Comparison of ENCODE assay signal across 2 cellular contexts in the genomic region with DNA sequence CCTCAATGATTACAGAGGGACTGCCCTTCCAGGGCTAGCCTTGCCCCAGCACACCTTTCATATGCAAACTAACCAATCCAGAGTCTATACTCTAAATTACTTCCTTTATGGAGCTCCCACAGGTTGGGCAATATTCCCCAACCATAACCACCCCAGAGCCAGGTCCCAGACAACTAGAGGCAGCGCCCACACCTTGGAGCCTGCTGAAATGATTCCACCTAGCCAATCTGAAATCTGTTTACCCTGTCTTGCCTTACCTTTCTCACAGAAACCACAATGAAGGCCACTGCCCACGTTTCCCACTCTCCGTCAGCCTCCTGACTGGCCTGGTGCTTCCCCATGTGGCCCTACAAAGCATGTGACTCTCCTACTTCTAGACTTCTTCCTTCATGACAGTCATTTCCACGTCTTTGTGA.
TF ChIP-seq lines count a peak whose summit lies in the region.

No MANE protein-coding gene starts in this region.

TF ChIP-seq in GM23338, 12 proteins besides CTCF, POLR2A, EP300 and RAD21 (continued from another document):
- TF ChIP-seq, protein P1, sequence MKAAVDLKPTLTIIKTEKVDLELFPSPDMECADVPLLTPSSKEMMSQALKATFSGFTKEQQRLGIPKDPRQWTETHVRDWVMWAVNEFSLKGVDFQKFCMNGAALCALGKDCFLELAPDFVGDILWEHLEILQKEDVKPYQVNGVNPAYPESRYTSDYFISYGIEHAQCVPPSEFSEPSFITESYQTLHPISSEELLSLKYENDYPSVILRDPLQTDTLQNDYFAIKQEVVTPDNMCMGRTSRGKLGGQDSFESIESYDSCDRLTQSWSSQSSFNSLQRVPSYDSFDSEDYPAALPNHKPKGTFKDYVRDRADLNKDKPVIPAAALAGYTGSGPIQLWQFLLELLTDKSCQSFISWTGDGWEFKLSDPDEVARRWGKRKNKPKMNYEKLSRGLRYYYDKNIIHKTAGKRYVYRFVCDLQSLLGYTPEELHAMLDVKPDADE (IDR thresholded peaks at IDR 0.05), result no peak
- TF ChIP-seq EZH2phosphoT487 (IDR thresholded peaks at IDR 0.05; ENCODE audit: unreplicated experiment) (no peak), NANOG (IDR thresholded peaks at IDR 0.05; ENCODE audit: borderline replicate concordance) (no peak), REST (IDR thresholded peaks at IDR 0.05; ENCODE audit: unreplicated experiment) (no peak), ZNF462 (CRISPR knock-in tag; IDR thresholded peaks at IDR 0.05) (no peak), ZNF331 (CRISPR knock-in tag; IDR thresholded peaks at IDR 0.05; ENCODE audit: low read depth) (no peak), JUNB (IDR thresholded peaks at IDR 0.05; ENCODE audit: unreplicated experiment) (no peak), EZH2 (IDR thresholded peaks at IDR 0.05; ENCODE audit: low read depth, unreplicated experiment) (no peak), STAT1 (IDR thresholded peaks at IDR 0.05; ENCODE audit: unreplicated experiment) (no peak)

TF ChIP-seq in WTC11, 78 proteins besides CTCF, POLR2A, EP300 and RAD21:
- TF ChIP-seq ZNF532 (CRISPR knock-in tag; IDR thresholded peaks at IDR 0.05; ENCODE audit: borderline replicate concordance), result no peak
- no peak for TF ChIP-seq FOXP4 (CRISPR knock-in tag; IDR thresholded peaks at IDR 0.05)
- no peak for TF ChIP-seq ZNF416 (CRISPR knock-in tag; IDR thresholded peaks at IDR 0.05)
- TF ChIP-seq, protein P2, sequence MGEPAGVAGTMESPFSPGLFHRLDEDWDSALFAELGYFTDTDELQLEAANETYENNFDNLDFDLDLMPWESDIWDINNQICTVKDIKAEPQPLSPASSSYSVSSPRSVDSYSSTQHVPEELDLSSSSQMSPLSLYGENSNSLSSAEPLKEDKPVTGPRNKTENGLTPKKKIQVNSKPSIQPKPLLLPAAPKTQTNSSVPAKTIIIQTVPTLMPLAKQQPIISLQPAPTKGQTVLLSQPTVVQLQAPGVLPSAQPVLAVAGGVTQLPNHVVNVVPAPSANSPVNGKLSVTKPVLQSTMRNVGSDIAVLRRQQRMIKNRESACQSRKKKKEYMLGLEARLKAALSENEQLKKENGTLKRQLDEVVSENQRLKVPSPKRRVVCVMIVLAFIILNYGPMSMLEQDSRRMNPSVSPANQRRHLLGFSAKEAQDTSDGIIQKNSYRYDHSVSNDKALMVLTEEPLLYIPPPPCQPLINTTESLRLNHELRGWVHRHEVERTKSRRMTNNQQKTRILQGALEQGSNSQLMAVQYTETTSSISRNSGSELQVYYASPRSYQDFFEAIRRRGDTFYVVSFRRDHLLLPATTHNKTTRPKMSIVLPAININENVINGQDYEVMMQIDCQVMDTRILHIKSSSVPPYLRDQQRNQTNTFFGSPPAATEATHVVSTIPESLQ (CRISPR knock-in tag; IDR thresholded peaks at IDR 0.05), result no peak
- no peak for TF ChIP-seq ETV6 (CRISPR knock-in tag; IDR thresholded peaks at IDR 0.05)
- TF ChIP-seq EMX1 (CRISPR knock-in tag; IDR thresholded peaks at IDR 0.05), result no peak
- TF ChIP-seq ZNF671 (CRISPR knock-in tag; IDR thresholded peaks at IDR 0.05), result no peak
- no peak for TF ChIP-seq PREB (CRISPR knock-in tag; IDR thresholded peaks at IDR 0.05; ENCODE audit: borderline replicate concordance)
- TF ChIP-seq HMGA2 (CRISPR knock-in tag; IDR thresholded peaks at IDR 0.05), result no peak
- TF ChIP-seq ZMAT4 (CRISPR knock-in tag; IDR thresholded peaks at IDR 0.05), result no peak
- TF ChIP-seq TP53 (CRISPR knock-in tag; IDR thresholded peaks at IDR 0.05), result no peak
- no peak for TF ChIP-seq USF2 (CRISPR knock-in tag; IDR thresholded peaks at IDR 0.05)
- TF ChIP-seq, protein P3, sequence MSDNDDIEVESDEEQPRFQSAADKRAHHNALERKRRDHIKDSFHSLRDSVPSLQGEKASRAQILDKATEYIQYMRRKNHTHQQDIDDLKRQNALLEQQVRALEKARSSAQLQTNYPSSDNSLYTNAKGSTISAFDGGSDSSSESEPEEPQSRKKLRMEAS (CRISPR knock-in tag; IDR thresholded peaks at IDR 0.05), result no peak
- no peak for TF ChIP-seq ZNF281 (CRISPR knock-in tag; IDR thresholded peaks at IDR 0.05)
- no peak for TF ChIP-seq RELA (CRISPR knock-in tag; IDR thresholded peaks at IDR 0.05; ENCODE audit: borderline replicate concordance)
- TF ChIP-seq ELF4 (CRISPR knock-in tag; IDR thresholded peaks at IDR 0.05; ENCODE audit: low read depth), result no peak
- TF ChIP-seq FOXJ3 (CRISPR knock-in tag; IDR thresholded peaks at IDR 0.05; ENCODE audit: borderline replicate concordance), result no peak
- TF ChIP-seq TCF7 (CRISPR knock-in tag; IDR thresholded peaks at IDR 0.05; ENCODE audit: low read depth), result no peak
